ENCODE assay signal across 12 cellular contexts in genomic region chr6:79810153-79810806, GRCh38.
DNase-seq lines count a peak whose midpoint lies in the region; ATAC-seq and TF ChIP-seq lines count a peak whose summit lies in the region.
"Had no signal": no experiment of that assay in that cellular context is flagged by ENCODE, and none has a peak within 500 bp of the region (broad histone marks: within the 10 kb centered on the region; RNA-seq: fewer than 3 reads in every experiment).

No MANE protein-coding gene starts in this region.

- no peaks in the 10 kb centered on the region for H3K36me3 Mint-ChIP-seq in mesothelial cell of epicardium

- TF ChIP-seq CTCF in mesothelial cell of epicardium (IDR thresholded peaks at IDR 0.05; ENCODE audit: unreplicated experiment) = no peak

- peaks cover 13% of the 10 kb centered on the region for H3K4me1 ChIP-seq in adipocyte (ENCODE audit: control insufficient read depth, insufficient read depth, low read length)
- H3K4me1 ChIP-seq: body of pancreas had no signal

- no peak overlapping the region for H3K27ac Mint-ChIP-seq in mesothelial cell of epicardium
- H3K27ac Mint-ChIP-seq: activated T-helper 1 cell treated with anti-CD3 and anti-CD28 coated beads, Interleukin-12 subunit alpha, Interleukin-12 subunit beta, Interleukin-2, Interleukin-4 antibody, amounts not matched to agents 30 ng/mL and 10 ng/mL and 1 ng/mL, durations not matched to agents 14 hours and 24 hours and 36 hours had no signal

- H3K36me3 ChIP-seq in adipocyte (ENCODE audit: control insufficient read depth, insufficient read depth, low read length, severe bottlenecking) = no peaks in the 10 kb centered on the region

- no peaks in the 10 kb centered on the region for H3K9me3 ChIP-seq in adipocyte (ENCODE audit: control insufficient read depth, low read length)
- H3K9me3 ChIP-seq: body of pancreas had no signal

- no peaks in the 10 kb centered on the region for H3K27me3 ChIP-seq in adipocyte (replicated peaks; ENCODE audit: control insufficient read depth, insufficient read depth, low read length)
- H3K27me3 ChIP-seq: body of pancreas had no signal

- DNase-seq in DMS79 (lab: John Stamatoyannopoulos, UW) = peak; percentile 99
- peak; percentile 88 to 100 for DNase-seq in NCI-H2081 (lab: John Stamatoyannopoulos, UW)
- DNase-seq in adipocyte (ENCODE audit: low read depth) = no peak
- no peak for DNase-seq in mesothelial cell of epicardium (ENCODE audit: low spot score in 2 of 2, unreplicated experiment in 2 of 2)
- no peak for DNase-seq in NCI-H526 (lab: John Stamatoyannopoulos, UW)
- DNase-seq in activated CD4-positive, alpha-beta T cell treated with anti-CD3 and anti-CD28 coated beads, Interleukin-2, amount 50 U/mL, for 1 hour = no peak
- DNase-seq: body of pancreas, erythroblast had no signal

- ATAC-seq in HG03159 (IDR thresholded peaks at IDR 0.05; ENCODE audit: unreplicated experiment) = no peak
- ATAC-seq in HG03139 (IDR thresholded peaks at IDR 0.05; ENCODE audit: unreplicated experiment) = no peak
- ATAC-seq: activated CD4-positive, CD25-positive, alpha-beta regulatory T cell treated with anti-CD3 and anti-CD28 coated beads, Interleukin-2, amount 50 U/mL, for 24 hours; body of pancreas had no signal

- peaks cover 31% of the 10 kb centered on the region for H3K4me1 Mint-ChIP-seq in mesothelial cell of epicardium

- peaks cover 3% of the 10 kb centered on the region for H3K9me3 Mint-ChIP-seq in mesothelial cell of epicardium

- H3K27me3 Mint-ChIP-seq in mesothelial cell of epicardium (ENCODE audit: low read depth) = no peaks in the 10 kb centered on the region

- H3K4me3 Mint-ChIP-seq in mesothelial cell of epicardium = peak overlapping the region; percentile 37
- H3K4me3 Mint-ChIP-seq: activated T-helper 1 cell treated with anti-CD3 and anti-CD28 coated beads, Interleukin-12 subunit alpha, Interleukin-12 subunit beta, Interleukin-2, Interleukin-4 antibody, amounts not matched to agents 30 ng/mL and 10 ng/mL and 1 ng/mL, durations not matched to agents 14 hours and 24 hours and 36 hours had no signal

- no peak overlapping the region for H3K9ac ChIP-seq in adipocyte (ENCODE audit: low read length)

- peak overlapping the region; percentile 31 for H3K4me3 ChIP-seq in adipocyte (ENCODE audit: low read length)
- H3K4me3 ChIP-seq: body of pancreas had no signal

Comparison
In these comparisons a context has a peak if more than half of its experiments do, and no peak if none do; other contexts are left out.
1. DNase-seq: peak in DMS79 (single experiment) and NCI-H2081 (2 of 2); none in adipocyte (single experiment), mesothelial cell of epicardium (0 of 2), NCI-H526 (0 of 2) and activated CD4-positive, alpha-beta T cell treated with anti-CD3 and anti-CD28 coated beads, Interleukin-2, amount 50 U/mL, for 1 hour (single experiment).